Comparison of ENCODE assay signal across 22 cellular contexts in genomic region chr17:55167024-55167721, GRCh38.
DNase-seq lines count a peak whose midpoint lies in the region; ATAC-seq, FAIRE-seq and TF ChIP-seq lines count a peak whose summit lies in the region.
"Had no signal": no experiment of that assay in that cellular context is flagged by ENCODE, and none has a peak within 500 bp of the region (broad histone marks: within the 10 kb centered on the region; RNA-seq: fewer than 3 reads in every experiment).

No MANE protein-coding gene starts in this region.

- H3K36me3 ChIP-seq in PC-3 (ENCODE audit: low read depth, low read length), result no peaks in the 10 kb centered on the region
- H3K36me3 ChIP-seq in mucosa of descending colon (ENCODE audit: low read depth), result no peaks in the 10 kb centered on the region
- H3K36me3 ChIP-seq: MG63, Peyer's patch, SJCRH30 had no signal

- DNase-seq in GM12891 (ENCODE audit: insufficient read length, low spot score) (no peak), PC-3 (peak; percentile 34), mucosa of descending colon (no peak), head of caudate nucleus (no peak), NCI-H1930 (lab: John Stamatoyannopoulos, UW) (no peak)
- DNase-seq: EL; GF-D8; H9; Kasumi-1; MG63; NCI-H1436; NCI-H187 treated with DMSO at 0.1 percent for 48 hours; NCI-H510A; NCI-H748 treated with DMSO at 0.1 percent for 48 hours; NK-92 treated with Interleukin-12 subunit alpha and Interleukin-12 subunit beta, amount 100 ng/mL, for 24 hours; Peyer's patch; SJCRH30 had no signal

- H2AFZ ChIP-seq in PC-3 (ENCODE audit: low read length), result no peak overlapping the region

- CTCF ChIA-PET in PC-3 (lab: Charles Lee), result no interaction called here

- POLR2A ChIA-PET in PC-3 (lab: Charles Lee; ENCODE audit: unreplicated experiment), result no interaction called here

- no peaks in the 10 kb centered on the region for H3K27me3 ChIP-seq in PC-3 (ENCODE audit: low read length)
- H3K27me3 ChIP-seq: MG63, Peyer's patch, SJCRH30 had no signal

- H4K20me1 ChIP-seq in PC-3 (ENCODE audit: low read length), result no peaks in the 10 kb centered on the region

- H3K4me3 ChIP-seq in PC-3 (ENCODE audit: low read length) (no peak overlapping the region), mucosa of descending colon (no peak overlapping the region)
- H3K4me3 ChIP-seq: MG63, Peyer's patch, SJCRH30 had no signal

- H3F3A ChIP-seq in PC-3 (ENCODE audit: low read length, unreplicated experiment), result no peaks in the 10 kb centered on the region

- no TSS peak for BruUV-seq in PC-3 (replicated peaks; lab: Mats Ljungman, UMichigan)

- intact Hi-C loops in PC-3 (cut with micrococcal nuclease) (loop anchor here (2.0 to 10.0 kb wide), 2 partner anchors 72 to 268 kb away; no protein-coding TSS in a partner anchor), mucosa of descending colon (cut with DNase I, micrococcal nuclease) (no loop called here), head of caudate nucleus (cut with DNase I) (no loop called here)

- peaks cover 26% of the 10 kb centered on the region for H3K4me1 ChIP-seq in PC-3 (ENCODE audit: insufficient read depth, low read length)
- H3K4me1 ChIP-seq in mucosa of descending colon (ENCODE audit: low read depth), result peaks cover 3% of the 10 kb centered on the region

- TF ChIP-seq CTCF in PC-3 (conservative IDR thresholded peaks at IDR 0.05; ENCODE audit: low read depth, low read length) (no peak), mucosa of descending colon (IDR thresholded peaks at IDR 0.05) (no peak)

- peak; percentile 78 for FAIRE-seq in GM12891 (lab: Jason Lieb, UNC)
- FAIRE-seq in endometrium (lab: Jason Lieb, UNC), result peak; percentile 50
- FAIRE-seq: A204.1, D721Med had no signal

- peak overlapping the region; percentile 8; the same call in 1 of the 2 replicates for H3K4me2 ChIP-seq in PC-3 (ENCODE audit: low read length)

- ATAC-seq in PC-3, result peak; percentile 84
- ATAC-seq in mucosa of descending colon, result peak; percentile 94
- no peak for ATAC-seq in GM21515 (IDR thresholded peaks at IDR 0.05; ENCODE audit: unreplicated experiment)
- ATAC-seq in esophagus mucosa, result no peak

- no peaks in the 10 kb centered on the region for H3K9me3 ChIP-seq in PC-3 (ENCODE audit: low read length)
- H3K9me3 ChIP-seq in mucosa of descending colon, result no peaks in the 10 kb centered on the region
- H3K9me3 ChIP-seq: MG63, Peyer's patch, SJCRH30 had no signal

- no peaks in the 10 kb centered on the region for H3K79me2 ChIP-seq in PC-3 (ENCODE audit: low read length)

- H3K9me2 ChIP-seq in PC-3 (replicated peaks; ENCODE audit: low read length), result no peaks in the 10 kb centered on the region

- peak overlapping the region; percentile 42 for H3K27ac ChIP-seq in PC-3 (ENCODE audit: low read length)
- H3K27ac ChIP-seq: SJCRH30 had no signal

- no peak for TF ChIP-seq POLR2A in GM12891 (IDR thresholded peaks at IDR 0.05; ENCODE audit: low read depth, low read length)

- H3K9ac ChIP-seq in PC-3 (ENCODE audit: low read length), result peak overlapping the region; percentile 18; the same call in 1 of the 2 replicates

TF ChIP-seq in GM12891, 5 proteins besides CTCF, POLR2A, EP300 and RAD21:
- TF ChIP-seq POU2F2 (IDR thresholded peaks at IDR 0.05; ENCODE audit: low read depth, low read length) (no peak), PAX5 (IDR thresholded peaks at IDR 0.05; ENCODE audit: insufficient read depth, low read length, severe bottlenecking) (no peak), POLR2AphosphoS5 (IDR thresholded peaks at IDR 0.05; ENCODE audit: low read depth, low read length) (no peak), TAF1 (IDR thresholded peaks at IDR 0.05; ENCODE audit: low read depth, low read length) (no peak), SPI1 (IDR thresholded peaks at IDR 0.05; ENCODE audit: low read depth, low read length) (no peak)

Comparison
In these comparisons a context has a peak if more than half of its experiments do, and no peak if none do; other contexts are left out.
1. ATAC-seq: peak in PC-3 (single experiment) and mucosa of descending colon (single experiment); none in GM21515 (single experiment) and esophagus mucosa (single experiment).